In the genomic region with DNA sequence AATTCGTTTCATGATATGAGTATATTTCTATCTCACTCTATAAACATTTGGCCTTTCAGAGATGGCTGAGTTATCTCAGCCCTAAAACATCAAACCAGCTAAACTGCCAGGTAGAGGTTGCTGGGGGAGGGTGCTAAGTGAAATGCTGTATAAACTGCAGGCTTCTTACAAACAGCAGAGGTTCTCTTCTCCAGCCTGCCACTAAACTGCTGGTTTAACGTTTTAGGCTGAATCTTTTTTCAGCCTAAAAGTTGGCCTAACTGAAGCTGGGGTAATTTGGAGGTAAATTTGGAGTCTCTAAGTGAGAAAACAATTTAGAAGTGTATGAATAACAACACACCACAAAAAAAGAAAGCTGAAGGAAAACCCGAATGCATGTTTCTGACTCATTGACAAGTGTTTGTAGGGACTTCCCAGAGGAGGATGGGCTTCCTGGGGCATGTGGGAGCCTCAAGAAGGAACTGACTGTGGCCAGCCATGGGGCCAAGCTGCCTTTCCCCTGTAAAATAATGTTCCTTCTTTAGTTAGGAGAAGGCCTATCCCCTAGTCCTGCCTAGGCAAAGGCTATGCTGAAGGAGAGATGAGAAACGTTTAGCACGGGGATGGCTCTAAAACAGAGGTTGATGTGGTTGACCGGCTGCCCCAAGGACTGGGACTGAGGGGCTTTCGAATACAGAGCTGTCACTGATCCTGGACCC, we compare ENCODE assay signal across 1 cellular context.
TF ChIP-seq lines count a peak whose summit lies in the region.

No MANE protein-coding gene starts in this region.

TF ChIP-seq in GM12878, 131 proteins besides CTCF, POLR2A, EP300 and RAD21 (continued from another document and continues in another):
- TF ChIP-seq, protein P1, sequence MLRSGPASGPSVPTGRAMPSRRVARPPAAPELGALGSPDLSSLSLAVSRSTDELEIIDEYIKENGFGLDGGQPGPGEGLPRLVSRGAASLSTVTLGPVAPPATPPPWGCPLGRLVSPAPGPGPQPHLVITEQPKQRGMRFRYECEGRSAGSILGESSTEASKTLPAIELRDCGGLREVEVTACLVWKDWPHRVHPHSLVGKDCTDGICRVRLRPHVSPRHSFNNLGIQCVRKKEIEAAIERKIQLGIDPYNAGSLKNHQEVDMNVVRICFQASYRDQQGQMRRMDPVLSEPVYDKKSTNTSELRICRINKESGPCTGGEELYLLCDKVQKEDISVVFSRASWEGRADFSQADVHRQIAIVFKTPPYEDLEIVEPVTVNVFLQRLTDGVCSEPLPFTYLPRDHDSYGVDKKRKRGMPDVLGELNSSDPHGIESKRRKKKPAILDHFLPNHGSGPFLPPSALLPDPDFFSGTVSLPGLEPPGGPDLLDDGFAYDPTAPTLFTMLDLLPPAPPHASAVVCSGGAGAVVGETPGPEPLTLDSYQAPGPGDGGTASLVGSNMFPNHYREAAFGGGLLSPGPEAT (IDR thresholded peaks at IDR 0.05; ENCODE audit: low read depth): peak; percentile 91
- TF ChIP-seq EGR1 (IDR thresholded peaks at IDR 0.05; ENCODE audit: borderline replicate concordance in 1 of 2, low read depth in 2 of 2, low read length in 2 of 2): no peak
- TF ChIP-seq ZZZ3 (IDR thresholded peaks at IDR 0.05; ENCODE audit: control insufficient read depth, insufficient read length, low read depth): no peak
- TF ChIP-seq, protein P2, sequence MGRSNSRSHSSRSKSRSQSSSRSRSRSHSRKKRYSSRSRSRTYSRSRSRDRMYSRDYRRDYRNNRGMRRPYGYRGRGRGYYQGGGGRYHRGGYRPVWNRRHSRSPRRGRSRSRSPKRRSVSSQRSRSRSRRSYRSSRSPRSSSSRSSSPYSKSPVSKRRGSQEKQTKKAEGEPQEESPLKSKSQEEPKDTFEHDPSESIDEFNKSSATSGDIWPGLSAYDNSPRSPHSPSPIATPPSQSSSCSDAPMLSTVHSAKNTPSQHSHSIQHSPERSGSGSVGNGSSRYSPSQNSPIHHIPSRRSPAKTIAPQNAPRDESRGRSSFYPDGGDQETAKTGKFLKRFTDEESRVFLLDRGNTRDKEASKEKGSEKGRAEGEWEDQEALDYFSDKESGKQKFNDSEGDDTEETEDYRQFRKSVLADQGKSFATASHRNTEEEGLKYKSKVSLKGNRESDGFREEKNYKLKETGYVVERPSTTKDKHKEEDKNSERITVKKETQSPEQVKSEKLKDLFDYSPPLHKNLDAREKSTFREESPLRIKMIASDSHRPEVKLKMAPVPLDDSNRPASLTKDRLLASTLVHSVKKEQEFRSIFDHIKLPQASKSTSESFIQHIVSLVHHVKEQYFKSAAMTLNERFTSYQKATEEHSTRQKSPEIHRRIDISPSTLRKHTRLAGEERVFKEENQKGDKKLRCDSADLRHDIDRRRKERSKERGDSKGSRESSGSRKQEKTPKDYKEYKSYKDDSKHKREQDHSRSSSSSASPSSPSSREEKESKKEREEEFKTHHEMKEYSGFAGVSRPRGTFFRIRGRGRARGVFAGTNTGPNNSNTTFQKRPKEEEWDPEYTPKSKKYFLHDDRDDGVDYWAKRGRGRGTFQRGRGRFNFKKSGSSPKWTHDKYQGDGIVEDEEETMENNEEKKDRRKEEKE (IDR thresholded peaks at IDR 0.05): no peak
- TF ChIP-seq, protein P3, sequence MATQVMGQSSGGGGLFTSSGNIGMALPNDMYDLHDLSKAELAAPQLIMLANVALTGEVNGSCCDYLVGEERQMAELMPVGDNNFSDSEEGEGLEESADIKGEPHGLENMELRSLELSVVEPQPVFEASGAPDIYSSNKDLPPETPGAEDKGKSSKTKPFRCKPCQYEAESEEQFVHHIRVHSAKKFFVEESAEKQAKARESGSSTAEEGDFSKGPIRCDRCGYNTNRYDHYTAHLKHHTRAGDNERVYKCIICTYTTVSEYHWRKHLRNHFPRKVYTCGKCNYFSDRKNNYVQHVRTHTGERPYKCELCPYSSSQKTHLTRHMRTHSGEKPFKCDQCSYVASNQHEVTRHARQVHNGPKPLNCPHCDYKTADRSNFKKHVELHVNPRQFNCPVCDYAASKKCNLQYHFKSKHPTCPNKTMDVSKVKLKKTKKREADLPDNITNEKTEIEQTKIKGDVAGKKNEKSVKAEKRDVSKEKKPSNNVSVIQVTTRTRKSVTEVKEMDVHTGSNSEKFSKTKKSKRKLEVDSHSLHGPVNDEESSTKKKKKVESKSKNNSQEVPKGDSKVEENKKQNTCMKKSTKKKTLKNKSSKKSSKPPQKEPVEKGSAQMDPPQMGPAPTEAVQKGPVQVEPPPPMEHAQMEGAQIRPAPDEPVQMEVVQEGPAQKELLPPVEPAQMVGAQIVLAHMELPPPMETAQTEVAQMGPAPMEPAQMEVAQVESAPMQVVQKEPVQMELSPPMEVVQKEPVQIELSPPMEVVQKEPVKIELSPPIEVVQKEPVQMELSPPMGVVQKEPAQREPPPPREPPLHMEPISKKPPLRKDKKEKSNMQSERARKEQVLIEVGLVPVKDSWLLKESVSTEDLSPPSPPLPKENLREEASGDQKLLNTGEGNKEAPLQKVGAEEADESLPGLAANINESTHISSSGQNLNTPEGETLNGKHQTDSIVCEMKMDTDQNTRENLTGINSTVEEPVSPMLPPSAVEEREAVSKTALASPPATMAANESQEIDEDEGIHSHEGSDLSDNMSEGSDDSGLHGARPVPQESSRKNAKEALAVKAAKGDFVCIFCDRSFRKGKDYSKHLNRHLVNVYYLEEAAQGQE (IDR thresholded peaks at IDR 0.05; ENCODE audit: low read depth, low read length): no peak
- no peak for TF ChIP-seq ZNF274 (IDR thresholded peaks at IDR 0.05; ENCODE audit: insufficient read depth, insufficient read length)
- TF ChIP-seq GABPA (IDR thresholded peaks at IDR 0.05; ENCODE audit: low read depth): no peak
- no peak for TF ChIP-seq MXI1 (IDR thresholded peaks at IDR 0.05; ENCODE audit: low read depth, low read length)
- TF ChIP-seq NBN (IDR thresholded peaks at IDR 0.05): peak; percentile 56; the same call in 1 of the 2 replicates
- no peak for TF ChIP-seq CEBPB (IDR thresholded peaks at IDR 0.05; ENCODE audit: borderline replicate concordance in 1 of 2, low read depth in 2 of 2, low read length in 2 of 2)
- TF ChIP-seq, protein P4, sequence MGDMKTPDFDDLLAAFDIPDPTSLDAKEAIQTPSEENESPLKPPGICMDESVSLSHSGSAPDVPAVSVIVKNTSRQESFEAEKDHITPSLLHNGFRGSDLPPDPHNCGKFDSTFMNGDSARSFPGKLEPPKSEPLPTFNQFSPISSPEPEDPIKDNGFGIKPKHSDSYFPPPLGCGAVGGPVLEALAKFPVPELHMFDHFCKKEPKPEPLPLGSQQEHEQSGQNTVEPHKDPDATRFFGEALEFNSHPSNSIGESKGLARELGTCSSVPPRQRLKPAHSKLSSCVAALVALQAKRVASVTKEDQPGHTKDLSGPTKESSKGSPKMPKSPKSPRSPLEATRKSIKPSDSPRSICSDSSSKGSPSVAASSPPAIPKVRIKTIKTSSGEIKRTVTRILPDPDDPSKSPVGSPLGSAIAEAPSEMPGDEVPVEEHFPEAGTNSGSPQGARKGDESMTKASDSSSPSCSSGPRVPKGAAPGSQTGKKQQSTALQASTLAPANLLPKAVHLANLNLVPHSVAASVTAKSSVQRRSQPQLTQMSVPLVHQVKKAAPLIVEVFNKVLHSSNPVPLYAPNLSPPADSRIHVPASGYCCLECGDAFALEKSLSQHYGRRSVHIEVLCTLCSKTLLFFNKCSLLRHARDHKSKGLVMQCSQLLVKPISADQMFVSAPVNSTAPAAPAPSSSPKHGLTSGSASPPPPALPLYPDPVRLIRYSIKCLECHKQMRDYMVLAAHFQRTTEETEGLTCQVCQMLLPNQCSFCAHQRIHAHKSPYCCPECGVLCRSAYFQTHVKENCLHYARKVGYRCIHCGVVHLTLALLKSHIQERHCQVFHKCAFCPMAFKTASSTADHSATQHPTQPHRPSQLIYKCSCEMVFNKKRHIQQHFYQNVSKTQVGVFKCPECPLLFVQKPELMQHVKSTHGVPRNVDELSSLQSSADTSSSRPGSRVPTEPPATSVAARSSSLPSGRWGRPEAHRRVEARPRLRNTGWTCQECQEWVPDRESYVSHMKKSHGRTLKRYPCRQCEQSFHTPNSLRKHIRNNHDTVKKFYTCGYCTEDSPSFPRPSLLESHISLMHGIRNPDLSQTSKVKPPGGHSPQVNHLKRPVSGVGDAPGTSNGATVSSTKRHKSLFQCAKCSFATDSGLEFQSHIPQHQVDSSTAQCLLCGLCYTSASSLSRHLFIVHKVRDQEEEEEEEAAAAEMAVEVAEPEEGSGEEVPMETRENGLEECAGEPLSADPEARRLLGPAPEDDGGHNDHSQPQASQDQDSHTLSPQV (IDR thresholded peaks at IDR 0.05): peak; percentile 48; the same call in 1 of the 2 replicates
- TF ChIP-seq, protein P5, sequence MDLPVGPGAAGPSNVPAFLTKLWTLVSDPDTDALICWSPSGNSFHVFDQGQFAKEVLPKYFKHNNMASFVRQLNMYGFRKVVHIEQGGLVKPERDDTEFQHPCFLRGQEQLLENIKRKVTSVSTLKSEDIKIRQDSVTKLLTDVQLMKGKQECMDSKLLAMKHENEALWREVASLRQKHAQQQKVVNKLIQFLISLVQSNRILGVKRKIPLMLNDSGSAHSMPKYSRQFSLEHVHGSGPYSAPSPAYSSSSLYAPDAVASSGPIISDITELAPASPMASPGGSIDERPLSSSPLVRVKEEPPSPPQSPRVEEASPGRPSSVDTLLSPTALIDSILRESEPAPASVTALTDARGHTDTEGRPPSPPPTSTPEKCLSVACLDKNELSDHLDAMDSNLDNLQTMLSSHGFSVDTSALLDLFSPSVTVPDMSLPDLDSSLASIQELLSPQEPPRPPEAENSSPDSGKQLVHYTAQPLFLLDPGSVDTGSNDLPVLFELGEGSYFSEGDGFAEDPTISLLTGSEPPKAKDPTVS (IDR thresholded peaks at IDR 0.05; ENCODE audit: low read depth, low read length): no peak
- no peak for TF ChIP-seq SUZ12 (IDR thresholded peaks at IDR 0.05; ENCODE audit: unreplicated experiment)
- TF ChIP-seq, protein P6, sequence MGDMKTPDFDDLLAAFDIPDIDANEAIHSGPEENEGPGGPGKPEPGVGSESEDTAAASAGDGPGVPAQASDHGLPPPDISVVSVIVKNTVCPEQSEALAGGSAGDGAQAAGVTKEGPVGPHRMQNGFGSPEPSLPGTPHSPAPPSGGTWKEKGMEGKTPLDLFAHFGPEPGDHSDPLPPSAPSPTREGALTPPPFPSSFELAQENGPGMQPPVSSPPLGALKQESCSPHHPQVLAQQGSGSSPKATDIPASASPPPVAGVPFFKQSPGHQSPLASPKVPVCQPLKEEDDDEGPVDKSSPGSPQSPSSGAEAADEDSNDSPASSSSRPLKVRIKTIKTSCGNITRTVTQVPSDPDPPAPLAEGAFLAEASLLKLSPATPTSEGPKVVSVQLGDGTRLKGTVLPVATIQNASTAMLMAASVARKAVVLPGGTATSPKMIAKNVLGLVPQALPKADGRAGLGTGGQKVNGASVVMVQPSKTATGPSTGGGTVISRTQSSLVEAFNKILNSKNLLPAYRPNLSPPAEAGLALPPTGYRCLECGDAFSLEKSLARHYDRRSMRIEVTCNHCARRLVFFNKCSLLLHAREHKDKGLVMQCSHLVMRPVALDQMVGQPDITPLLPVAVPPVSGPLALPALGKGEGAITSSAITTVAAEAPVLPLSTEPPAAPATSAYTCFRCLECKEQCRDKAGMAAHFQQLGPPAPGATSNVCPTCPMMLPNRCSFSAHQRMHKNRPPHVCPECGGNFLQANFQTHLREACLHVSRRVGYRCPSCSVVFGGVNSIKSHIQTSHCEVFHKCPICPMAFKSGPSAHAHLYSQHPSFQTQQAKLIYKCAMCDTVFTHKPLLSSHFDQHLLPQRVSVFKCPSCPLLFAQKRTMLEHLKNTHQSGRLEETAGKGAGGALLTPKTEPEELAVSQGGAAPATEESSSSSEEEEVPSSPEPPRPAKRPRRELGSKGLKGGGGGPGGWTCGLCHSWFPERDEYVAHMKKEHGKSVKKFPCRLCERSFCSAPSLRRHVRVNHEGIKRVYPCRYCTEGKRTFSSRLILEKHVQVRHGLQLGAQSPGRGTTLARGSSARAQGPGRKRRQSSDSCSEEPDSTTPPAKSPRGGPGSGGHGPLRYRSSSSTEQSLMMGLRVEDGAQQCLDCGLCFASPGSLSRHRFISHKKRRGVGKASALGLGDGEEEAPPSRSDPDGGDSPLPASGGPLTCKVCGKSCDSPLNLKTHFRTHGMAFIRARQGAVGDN (IDR thresholded peaks at IDR 0.05): peak; percentile 92
- no peak for TF ChIP-seq KAT2A (conservative IDR thresholded peaks at IDR 0.05; ENCODE audit: control insufficient read depth, low read depth, low read length)
- TF ChIP-seq ATF7 (IDR thresholded peaks at IDR 0.05; ENCODE audit: low read depth): peak; percentile 47; the same call in 1 of the 2 replicates
- no peak for TF ChIP-seq POLR2AphosphoS5 (IDR thresholded peaks at IDR 0.05; ENCODE audit: low read length)
- TF ChIP-seq, protein P7, sequence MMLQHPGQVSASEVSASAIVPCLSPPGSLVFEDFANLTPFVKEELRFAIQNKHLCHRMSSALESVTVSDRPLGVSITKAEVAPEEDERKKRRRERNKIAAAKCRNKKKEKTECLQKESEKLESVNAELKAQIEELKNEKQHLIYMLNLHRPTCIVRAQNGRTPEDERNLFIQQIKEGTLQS (IDR thresholded peaks at IDR 0.05; ENCODE audit: borderline replicate concordance, extremely low read depth, low read depth, low read length): no peak
- no peak for TF ChIP-seq CHD1 (IDR thresholded peaks at IDR 0.05; ENCODE audit: low read depth, low read length)
- TF ChIP-seq, protein P8, sequence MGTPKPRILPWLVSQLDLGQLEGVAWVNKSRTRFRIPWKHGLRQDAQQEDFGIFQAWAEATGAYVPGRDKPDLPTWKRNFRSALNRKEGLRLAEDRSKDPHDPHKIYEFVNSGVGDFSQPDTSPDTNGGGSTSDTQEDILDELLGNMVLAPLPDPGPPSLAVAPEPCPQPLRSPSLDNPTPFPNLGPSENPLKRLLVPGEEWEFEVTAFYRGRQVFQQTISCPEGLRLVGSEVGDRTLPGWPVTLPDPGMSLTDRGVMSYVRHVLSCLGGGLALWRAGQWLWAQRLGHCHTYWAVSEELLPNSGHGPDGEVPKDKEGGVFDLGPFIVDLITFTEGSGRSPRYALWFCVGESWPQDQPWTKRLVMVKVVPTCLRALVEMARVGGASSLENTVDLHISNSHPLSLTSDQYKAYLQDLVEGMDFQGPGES (IDR thresholded peaks at IDR 0.05): no peak
- TF ChIP-seq BMI1 (IDR thresholded peaks at IDR 0.05; ENCODE audit: borderline replicate concordance): no peak
- no peak for TF ChIP-seq FOS (IDR thresholded peaks at IDR 0.05; ENCODE audit: borderline replicate concordance, extremely low read depth, insufficient read length)
- TF ChIP-seq, protein P9, sequence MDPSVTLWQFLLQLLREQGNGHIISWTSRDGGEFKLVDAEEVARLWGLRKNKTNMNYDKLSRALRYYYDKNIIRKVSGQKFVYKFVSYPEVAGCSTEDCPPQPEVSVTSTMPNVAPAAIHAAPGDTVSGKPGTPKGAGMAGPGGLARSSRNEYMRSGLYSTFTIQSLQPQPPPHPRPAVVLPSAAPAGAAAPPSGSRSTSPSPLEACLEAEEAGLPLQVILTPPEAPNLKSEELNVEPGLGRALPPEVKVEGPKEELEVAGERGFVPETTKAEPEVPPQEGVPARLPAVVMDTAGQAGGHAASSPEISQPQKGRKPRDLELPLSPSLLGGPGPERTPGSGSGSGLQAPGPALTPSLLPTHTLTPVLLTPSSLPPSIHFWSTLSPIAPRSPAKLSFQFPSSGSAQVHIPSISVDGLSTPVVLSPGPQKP (IDR thresholded peaks at IDR 0.05; ENCODE audit: low read depth, low read length): 0 out of 2 replicates have a peak, but pooled peaks have one; percentile 27
- no peak for TF ChIP-seq CBX3 (IDR thresholded peaks at IDR 0.05; ENCODE audit: borderline replicate concordance, low read depth)
- TF ChIP-seq TAF1 (IDR thresholded peaks at IDR 0.05; ENCODE audit: borderline replicate concordance, low read depth, low read length): peak; percentile 37; the same call in 1 of the 2 replicates
- peak; percentile 65; the same call in 1 of the 2 replicates for TF ChIP-seq TBL1XR1 (IDR thresholded peaks at IDR 0.05; ENCODE audit: low read depth, low read length)
